ENCODE assay signal across 1 cellular context in the genomic region with DNA sequence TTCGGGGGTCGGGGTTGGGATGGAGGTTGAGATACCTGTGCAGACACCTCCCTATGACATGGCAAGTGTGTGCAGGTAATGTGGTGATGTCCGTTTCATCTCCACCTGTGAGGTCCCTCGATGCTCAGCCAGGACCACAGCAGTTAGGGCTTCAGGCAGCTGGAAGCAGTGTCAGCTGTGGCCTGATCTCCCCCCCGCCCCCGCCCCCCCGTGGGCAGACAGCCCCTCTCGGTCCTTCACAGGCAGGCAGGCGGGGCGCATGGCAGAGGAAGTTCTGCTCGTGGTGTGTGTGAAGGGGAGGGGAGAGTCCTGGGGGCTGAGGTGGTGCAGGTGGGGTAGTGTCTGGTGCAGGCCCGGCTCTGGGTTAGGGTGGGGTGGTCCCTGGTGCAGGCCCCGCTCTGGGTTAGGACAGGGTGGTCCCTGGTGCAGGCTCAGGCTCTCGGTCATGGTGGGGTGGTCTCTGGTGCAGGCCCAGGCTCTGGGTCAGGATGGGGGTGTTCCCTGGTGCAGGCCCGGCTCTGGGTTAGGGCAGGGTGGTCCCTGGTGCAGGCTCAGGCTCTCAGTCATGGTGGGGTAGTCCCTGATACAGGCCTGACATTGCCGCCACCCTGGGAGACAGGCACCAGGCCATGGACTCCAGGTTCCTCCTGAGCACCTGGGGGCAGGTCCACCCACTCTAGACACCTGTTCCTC.
TF ChIP-seq lines count a peak whose summit lies in the region.

No MANE protein-coding gene starts in this region.

TF ChIP-seq in HepG2, 621 proteins besides CTCF, POLR2A, EP300 and RAD21:
- TF ChIP-seq ZNF20 (CRISPR knock-in tag; IDR thresholded peaks at IDR 0.05) = no peak
- TF ChIP-seq ZNF44 (CRISPR knock-in tag; IDR thresholded peaks at IDR 0.05) = no peak
- TF ChIP-seq, protein P1, sequence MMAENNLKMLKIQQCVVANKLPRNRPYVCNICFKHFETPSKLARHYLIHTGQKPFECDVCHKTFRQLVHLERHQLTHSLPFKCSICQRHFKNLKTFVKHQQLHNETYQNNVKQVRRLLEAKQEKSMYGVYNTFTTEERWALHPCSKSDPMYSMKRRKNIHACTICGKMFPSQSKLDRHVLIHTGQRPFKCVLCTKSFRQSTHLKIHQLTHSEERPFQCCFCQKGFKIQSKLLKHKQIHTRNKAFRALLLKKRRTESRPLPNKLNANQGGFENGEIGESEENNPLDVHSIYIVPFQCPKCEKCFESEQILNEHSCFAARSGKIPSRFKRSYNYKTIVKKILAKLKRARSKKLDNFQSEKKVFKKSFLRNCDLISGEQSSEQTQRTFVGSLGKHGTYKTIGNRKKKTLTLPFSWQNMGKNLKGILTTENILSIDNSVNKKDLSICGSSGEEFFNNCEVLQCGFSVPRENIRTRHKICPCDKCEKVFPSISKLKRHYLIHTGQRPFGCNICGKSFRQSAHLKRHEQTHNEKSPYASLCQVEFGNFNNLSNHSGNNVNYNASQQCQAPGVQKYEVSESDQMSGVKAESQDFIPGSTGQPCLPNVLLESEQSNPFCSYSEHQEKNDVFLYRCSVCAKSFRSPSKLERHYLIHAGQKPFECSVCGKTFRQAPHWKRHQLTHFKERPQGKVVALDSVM (CRISPR knock-in tag; IDR thresholded peaks at IDR 0.05) = no peak
- TF ChIP-seq, protein P2, sequence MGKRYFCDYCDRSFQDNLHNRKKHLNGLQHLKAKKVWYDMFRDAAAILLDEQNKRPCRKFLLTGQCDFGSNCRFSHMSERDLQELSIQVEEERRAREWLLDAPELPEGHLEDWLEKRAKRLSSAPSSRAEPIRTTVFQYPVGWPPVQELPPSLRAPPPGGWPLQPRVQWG (CRISPR knock-in tag; IDR thresholded peaks at IDR 0.05; ENCODE audit: borderline replicate concordance, low read depth) = no peak
- TF ChIP-seq ZNF878 (CRISPR knock-in tag; IDR thresholded peaks at IDR 0.05) = no peak
- TF ChIP-seq BRD4 (CRISPR knock-in tag; IDR thresholded peaks at IDR 0.05) = no peak
- TF ChIP-seq, protein P3, sequence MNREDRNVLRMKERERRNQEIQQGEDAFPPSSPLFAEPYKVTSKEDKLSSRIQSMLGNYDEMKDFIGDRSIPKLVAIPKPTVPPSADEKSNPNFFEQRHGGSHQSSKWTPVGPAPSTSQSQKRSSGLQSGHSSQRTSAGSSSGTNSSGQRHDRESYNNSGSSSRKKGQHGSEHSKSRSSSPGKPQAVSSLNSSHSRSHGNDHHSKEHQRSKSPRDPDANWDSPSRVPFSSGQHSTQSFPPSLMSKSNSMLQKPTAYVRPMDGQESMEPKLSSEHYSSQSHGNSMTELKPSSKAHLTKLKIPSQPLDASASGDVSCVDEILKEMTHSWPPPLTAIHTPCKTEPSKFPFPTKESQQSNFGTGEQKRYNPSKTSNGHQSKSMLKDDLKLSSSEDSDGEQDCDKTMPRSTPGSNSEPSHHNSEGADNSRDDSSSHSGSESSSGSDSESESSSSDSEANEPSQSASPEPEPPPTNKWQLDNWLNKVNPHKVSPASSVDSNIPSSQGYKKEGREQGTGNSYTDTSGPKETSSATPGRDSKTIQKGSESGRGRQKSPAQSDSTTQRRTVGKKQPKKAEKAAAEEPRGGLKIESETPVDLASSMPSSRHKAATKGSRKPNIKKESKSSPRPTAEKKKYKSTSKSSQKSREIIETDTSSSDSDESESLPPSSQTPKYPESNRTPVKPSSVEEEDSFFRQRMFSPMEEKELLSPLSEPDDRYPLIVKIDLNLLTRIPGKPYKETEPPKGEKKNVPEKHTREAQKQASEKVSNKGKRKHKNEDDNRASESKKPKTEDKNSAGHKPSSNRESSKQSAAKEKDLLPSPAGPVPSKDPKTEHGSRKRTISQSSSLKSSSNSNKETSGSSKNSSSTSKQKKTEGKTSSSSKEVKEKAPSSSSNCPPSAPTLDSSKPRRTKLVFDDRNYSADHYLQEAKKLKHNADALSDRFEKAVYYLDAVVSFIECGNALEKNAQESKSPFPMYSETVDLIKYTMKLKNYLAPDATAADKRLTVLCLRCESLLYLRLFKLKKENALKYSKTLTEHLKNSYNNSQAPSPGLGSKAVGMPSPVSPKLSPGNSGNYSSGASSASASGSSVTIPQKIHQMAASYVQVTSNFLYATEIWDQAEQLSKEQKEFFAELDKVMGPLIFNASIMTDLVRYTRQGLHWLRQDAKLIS (CRISPR knock-in tag; IDR thresholded peaks at IDR 0.05) = no peak
- TF ChIP-seq U2AF2 (IDR thresholded peaks at IDR 0.05; ENCODE audit: low read depth, low read length) = no peak
- TF ChIP-seq ZNF543 (CRISPR knock-in tag; IDR thresholded peaks at IDR 0.05) = no peak
- no peak for TF ChIP-seq HNRNPK (IDR thresholded peaks at IDR 0.05; ENCODE audit: low read depth, low read length, poor library complexity, severe bottlenecking)
- TF ChIP-seq ZNF547 (CRISPR knock-in tag; IDR thresholded peaks at IDR 0.05) = no peak
- no peak for TF ChIP-seq KAT7 (CRISPR knock-in tag; IDR thresholded peaks at IDR 0.05; ENCODE audit: borderline replicate concordance)
- TF ChIP-seq ZNF205 (CRISPR knock-in tag; IDR thresholded peaks at IDR 0.05) = no peak
- no peak for TF ChIP-seq ZNF512 (CRISPR knock-in tag; IDR thresholded peaks at IDR 0.05)
- TF ChIP-seq REL (CRISPR knock-in tag; conservative IDR thresholded peaks at IDR 0.05) = no peak
- no peak for TF ChIP-seq RARA (CRISPR knock-in tag; IDR thresholded peaks at IDR 0.05)
- no peak for TF ChIP-seq TARDBP (CRISPR knock-in tag; IDR thresholded peaks at IDR 0.05)
- TF ChIP-seq ZHX2 (IDR thresholded peaks at IDR 0.05; ENCODE audit: low read depth) = no peak
- no peak for TF ChIP-seq ZHX2 (CRISPR knock-in tag; IDR thresholded peaks at IDR 0.05; ENCODE audit: borderline replicate concordance)
- TF ChIP-seq SMARCC2 (IDR thresholded peaks at IDR 0.05) = no peak
- TF ChIP-seq NFE2 (CRISPR knock-in tag; IDR thresholded peaks at IDR 0.05) = no peak
